24 cellular contexts compared by ENCODE assay signal in the genomic region with DNA sequence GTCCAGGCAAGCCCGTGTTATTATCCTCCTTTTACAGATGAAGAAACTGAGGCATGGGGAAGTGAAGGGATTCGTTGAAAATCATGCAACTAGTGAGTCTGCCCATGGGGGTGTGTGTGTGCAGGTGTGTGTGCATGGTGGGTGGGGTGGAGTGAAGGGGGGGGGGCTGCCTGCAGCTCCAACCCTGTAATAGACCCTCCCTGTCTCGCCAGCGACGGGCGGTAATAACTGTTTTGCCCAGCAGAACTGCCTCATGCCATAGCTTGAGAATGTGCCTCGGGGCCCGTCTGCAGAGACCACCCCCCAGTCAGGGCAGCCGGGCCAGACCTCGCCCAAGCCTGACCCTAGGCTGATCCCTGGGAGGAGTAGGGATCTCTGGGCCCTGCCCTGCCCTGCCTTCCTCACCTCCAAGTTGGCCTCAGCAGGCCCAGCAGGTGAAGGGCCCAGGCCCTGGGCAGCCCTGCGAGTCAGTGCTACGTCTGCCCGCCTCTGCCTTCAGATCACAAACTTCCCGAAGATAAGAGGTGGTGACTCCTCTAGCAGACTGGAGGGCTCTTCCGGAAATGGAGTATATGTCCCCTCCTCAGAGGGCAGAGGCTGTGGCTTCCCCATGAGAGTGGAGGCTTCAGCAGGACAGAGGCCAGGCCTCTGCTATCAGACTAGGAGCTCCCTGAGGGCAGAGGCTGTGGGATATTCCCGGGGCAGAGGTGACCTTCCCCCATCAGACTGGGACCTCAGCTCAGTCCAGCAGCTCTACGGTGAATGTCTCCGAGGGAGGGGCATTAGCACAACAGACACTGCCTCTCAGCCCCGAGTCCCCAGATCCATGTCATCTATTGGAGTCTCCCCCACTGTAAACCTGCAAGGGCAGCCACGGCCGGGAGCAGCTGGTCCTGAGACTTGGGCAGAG. TPM values are rescaled to one million over a fixed set of nuclear protein-coding genes. Genes with fewer than 3 reads are reported as not detected.
DNase-seq lines count a peak whose midpoint lies in the region; ATAC-seq and TF ChIP-seq lines count a peak whose summit lies in the region.
"Had no signal": no experiment of that assay in that cellular context is flagged by ENCODE, and none has a peak within 500 bp of the region (broad histone marks: within the 10 kb centered on the region; RNA-seq: fewer than 3 reads in every experiment).

No MANE protein-coding gene starts in this region.

- H3K4me1 Mint-ChIP-seq in Calu3 (ENCODE audit: low read depth, unreplicated experiment) (peaks cover 42% of the 10 kb centered on the region), nephron (peaks cover 16% of the 10 kb centered on the region)

- TF ChIP-seq CTCF in Calu3 (IDR thresholded peaks at IDR 0.05; ENCODE audit: unreplicated experiment) (no peak), RWPE1 (conservative IDR thresholded peaks at IDR 0.05; ENCODE audit: low read depth) (no peak), nephron (IDR thresholded peaks at IDR 0.05; ENCODE audit: unreplicated experiment in 3 of 3) (no peak)

- CTCF ChIA-PET in Calu3 (lab: Charles Lee) = interaction anchor here (0.6 kb wide), 1 partner anchor 17 kb away, joined by 4 read pairs; no protein-coding TSS in a partner anchor
- CTCF ChIA-PET in RWPE1 (lab: Yijun Ruan, JAX) = interaction anchor here (0.6 to 0.7 kb wide), 2 partner anchors 76 to 89 kb away, joined by 4 to 5 read pairs; no protein-coding TSS in a partner anchor

- POLR2A ChIA-PET in RWPE1 (lab: Yijun Ruan, JAX; ENCODE audit: low non-redundant PET) = interaction anchor here (0.7 kb wide), 1 partner anchor 22 kb away, joined by 5 read pairs; no protein-coding TSS in a partner anchor

- no peak for DNase-seq in Calu3
- DNase-seq in RWPE1 (ENCODE audit: low spot score) = no peak
- no peak for DNase-seq in epithelial cell of prostate (ENCODE audit: low read depth, low spot score)
- no peak for DNase-seq in RPMI8226
- DNase-seq in activated effector memory CD4-positive, alpha-beta T cell treated with anti-CD3 and anti-CD28 coated beads, Interleukin-2, amount 50 U/mL, for 16 hours = no peak
- DNase-seq: activated CD4-positive, alpha-beta T cell treated with anti-CD3 and anti-CD28 coated beads for 4 hours; activated naive CD4-positive, alpha-beta T cell; activated T-cell treated with anti-CD3 and anti-CD28 coated beads, Interleukin-2, amount 50 U/mL, for 4 hours; AML-193; body of pancreas; CD4-positive, alpha-beta T cell; DMS 273 treated with DMSO at 0.1 percent for 48 hours; NCI-H1048; NCI-H1694 treated with DMSO at 0.1 percent for 48 hours; NCI-H2171; NCI-H526 treated with DMSO at 0.1 percent for 48 hours; stimulated activated naive CD4-positive, alpha-beta T cell had no signal

- H3K36me3 Mint-ChIP-seq in Calu3 (ENCODE audit: insufficient read depth, unreplicated experiment) (peaks cover 39% of the 10 kb centered on the region), nephron (ENCODE audit: low read depth) (no peaks in the 10 kb centered on the region)

- peak overlapping the region; percentile 100 for H3K27ac Mint-ChIP-seq in Calu3 (ENCODE audit: unreplicated experiment)
- H3K27ac Mint-ChIP-seq in nephron = peak overlapping the region; percentile 11 to 76 (median 15)
- H3K27ac Mint-ChIP-seq: CD4-positive, alpha-beta T cell; GM23338 had no signal

- H3K27me3 Mint-ChIP-seq in Calu3 (ENCODE audit: unreplicated experiment) = no peaks in the 10 kb centered on the region
- H3K27me3 Mint-ChIP-seq in nephron (ENCODE audit: low read depth) = peaks cover 22% of the 10 kb centered on the region
- H3K27me3 Mint-ChIP-seq: CD4-positive, alpha-beta T cell had no signal

- ATAC-seq in HG02938 (IDR thresholded peaks at IDR 0.05; ENCODE audit: unreplicated experiment) (no peak), HG03520 (IDR thresholded peaks at IDR 0.05; ENCODE audit: unreplicated experiment) (no peak)
- ATAC-seq: activated T-cell treated with anti-CD3 and anti-CD28 coated beads, Interleukin-2, amount 50 U/mL, for 4 hours; body of pancreas; GM23338; sciatic nerve had no signal

- intact Hi-C loops in Calu3 (cut with micrococcal nuclease; ENCODE audit: unreplicated experiment) = loop anchor here (2.0 kb wide), 2 partner anchors 17 to 25 kb away; no protein-coding TSS in a partner anchor

- H3K27ac ChIP-seq in RWPE1 (peak overlapping the region; percentile 98), epithelial cell of prostate (peak overlapping the region; percentile 98)
- H3K27ac ChIP-seq: body of pancreas had no signal

- no TSS peak for BruUV-seq in Calu3 (replicated peaks; lab: Mats Ljungman, UMichigan)

- no peak overlapping the region for H3K4me3 Mint-ChIP-seq in Calu3 (ENCODE audit: low read depth, unreplicated experiment)
- H3K4me3 Mint-ChIP-seq in nephron = peak overlapping the region in 1 of 3 experiments; percentile 27
- H3K4me3 Mint-ChIP-seq: activated T-cell treated with anti-CD3 and anti-CD28 coated beads, Interleukin-2, amount 50 U/mL, for 4 hours; CD4-positive, alpha-beta T cell; GM23338 had no signal

- no peaks in the 10 kb centered on the region for H3K9me3 Mint-ChIP-seq in Calu3 (ENCODE audit: low read depth, unreplicated experiment)
- H3K9me3 Mint-ChIP-seq in nephron = no peaks in the 10 kb centered on the region
- H3K9me3 Mint-ChIP-seq: activated T-cell treated with anti-CD3 and anti-CD28 coated beads, Interleukin-2, amount 50 U/mL, for 4 hours; CD4-positive, alpha-beta T cell; GM23338 had no signal

RNA-seq across cellular contexts. Expression of gene EPHA2, which starts 15.7 kb away (rescaled TPM):
- total RNA-seq in Calu3 (2022) = 130 and 161 TPM in 2 replicates
- total RNA-seq: activated CD8-positive, alpha-beta memory T cell treated with anti-CD3 and anti-CD28 coated beads for 36 hours; T-helper 1 cell treated with Interleukin-12 subunit alpha and Interleukin-12 subunit beta and Interleukin-4 antibody, amounts not matched to agents 30 ng/mL and 1 ng/mL, for 36 hours had no signal

RNA-seq across cellular contexts. Expression of gene ARHGEF19, which starts 40.9 kb away (rescaled TPM):
- 16.6 and 17.2 TPM in 2 replicates for total RNA-seq in Calu3 (2022)
